8 cellular contexts compared by ENCODE assay signal in genomic region chr13:99968521-99969367, GRCh38. TPM values are rescaled to one million over a fixed set of nuclear protein-coding genes. Genes with fewer than 3 reads are reported as not detected.
DNase-seq lines count a peak whose midpoint lies in the region; ATAC-seq, FAIRE-seq and TF ChIP-seq lines count a peak whose summit lies in the region.

No MANE protein-coding gene starts in this region.

- H4K20me1 ChIP-seq in K562 (replicated peaks; ENCODE audit: control insufficient read depth, insufficient read depth, low read length) = no peaks in the 10 kb centered on the region

- intact Hi-C loops in K562 (cut with micrococcal nuclease) = no loop called here

- no peaks in the 10 kb centered on the region for H3K9me3 ChIP-seq in A549
- H3K9me3 ChIP-seq in K562 (replicated peaks; ENCODE audit: control insufficient read depth, insufficient read depth, low read depth, low read length) = no peaks in the 10 kb centered on the region
- no peaks in the 10 kb centered on the region for H3K9me3 ChIP-seq in mesodermal cell (ENCODE audit: control insufficient read depth, low read length)

- H3K9ac ChIP-seq in K562 (ENCODE audit: insufficient read depth in 1 of 2, low read depth in 2 of 2, low read length in 2 of 2) = peak overlapping the region; percentile 71 to 99; a peak in 3 of 4 replicates

- CTCF ChIA-PET in A549 (lab: Yijun Ruan, JAX) (interaction anchor here (1.0 to 1.1 kb wide), 2 partner anchors 13 to 60 kb away, joined by 3 to 4 read pairs; partner anchors contain the start of gene ZIC2), K562 (lab: Yijun Ruan, JAX; ENCODE audit: low intra/inter-chr PET ratio) (no interaction called here)

- no peaks in the 10 kb centered on the region for H3K9me1 ChIP-seq in K562 (ENCODE audit: control insufficient read depth, insufficient read depth, low read length)

- 0% methylated on average over 10 of the region's 73 CpGs for WGBS in A549 (ENCODE audit: missing lambda C conversion rate)
- WGBS in K562 (ENCODE audit: insufficient coverage, low coverage, missing lambda C conversion rate) = 95% methylated on average over 25 of the region's 73 CpGs
- WGBS in mesodermal cell (ENCODE audit: insufficient coverage in 2 of 2), 2 experiments = 2 to 5% methylated on average over 49 to 61 of the region's 73 CpGs

- TSS peak; percentile 32 for BruUV-seq in K562 (replicated peaks; lab: Mats Ljungman, UMichigan)

- ATAC-seq in A549 (peak; percentile 26 to 51), K562 (no peak)

- H3K4me1 ChIP-seq in A549 = peaks cover 13% of the 10 kb centered on the region; the same call in 2 of the 3 replicates
- peaks cover 0 to 40% of the 10 kb centered on the region in 2 experiments; a peak in 3 of 5 replicates for H3K4me1 ChIP-seq in K562 (replicated peaks in 1 of 2; ENCODE audit: control insufficient read depth in 2 of 2, insufficient read depth in 2 of 2, low read length in 2 of 2)
- H3K4me1 ChIP-seq in mesodermal cell (ENCODE audit: control insufficient read depth, insufficient read depth, low read length, poor library complexity, severe bottlenecking) = peaks cover 7% of the 10 kb centered on the region

- POLR2A ChIA-PET in A549 (lab: Yijun Ruan, JAX) = interaction anchor here (1.2 to 2.1 kb wide), 2 partner anchors 12 to 18 kb away, joined by 3 to 15 read pairs; partner anchors contain the start of gene ZIC2
- POLR2A ChIA-PET in K562 (lab: Yijun Ruan, JAX) = no interaction called here

- H3K4me3 ChIP-seq in A549 = peak overlapping the region; percentile 95
- 0 out of 2 replicates have a peak overlapping the region, but pooled peaks have one; percentile 4 for H3K4me3 ChIP-seq in HFF-Myc (replicated peaks; ENCODE audit: low read depth, low read length)
- H3K4me3 ChIP-seq in K562 = no peak overlapping the region; the same call in 1 of the 2 replicates
- peak overlapping the region; percentile 47 for H3K4me3 ChIP-seq in mesodermal cell (ENCODE audit: extremely low read depth, insufficient read depth, low read length, poor library complexity, severe bottlenecking)

- DNase-seq in A549 (ENCODE audit: low read depth in 1 of 2, low spot score in 1 of 2) (peak in 1 of 2 experiments; percentile 66), HFF-Myc (ENCODE audit: extremely low read depth, low read depth) (no peak), K562 (ENCODE audit: extremely low read depth in 1 of 4, low spot score in 3 of 4) (peak in 1 of 4 experiments; percentile 10), NOMO-1 treated with dmso at 0.1 percent for 144 hours (lab: John Stamatoyannopoulos, UW; ENCODE audit: unreplicated experiment) (no peak), NCI-H1694 (lab: John Stamatoyannopoulos, UW) (no peak), Ammon's horn (ENCODE audit: low spot score) (no peak), NCI-H2196 treated with DMSO at 0.1 percent for 48 hours (lab: John Stamatoyannopoulos, UW; ENCODE audit: unreplicated experiment) (no peak)

- H3K79me2 ChIP-seq in K562 (ENCODE audit: control insufficient read depth, insufficient read depth, low read length) = peaks cover 14% of the 10 kb centered on the region; the same call in 2 of the 3 replicates

- TF ChIP-seq CTCF in A549 (IDR thresholded peaks at IDR 0.05) (no peak), HFF-Myc (IDR thresholded peaks at IDR 0.05; ENCODE audit: low read depth, low read length, missing control alignments) (no peak), K562 (IDR thresholded peaks at IDR 0.05 in 2 of 3, conservative IDR thresholded peaks at IDR 0.05 in 1 of 3; ENCODE audit: insufficient read depth in 2 of 3, low read depth in 1 of 3, low read length in 3 of 3) (no peak)

- no peak overlapping the region for H2AFZ ChIP-seq in K562 (ENCODE audit: low read depth, low read length)

- TF ChIP-seq EP300 in A549 (IDR thresholded peaks at IDR 0.05) = no peak
- TF ChIP-seq EP300 in K562 (IDR thresholded peaks at IDR 0.05; ENCODE audit: low read length) = no peak

- FAIRE-seq in A549 (lab: Jason Lieb, UNC) (no peak), K562 (lab: Jason Lieb, UNC) (no peak)

- H3K4me2 ChIP-seq in A549 = peak overlapping the region; percentile 98
- H3K4me2 ChIP-seq in K562 (ENCODE audit: insufficient read depth, low read length) = peak overlapping the region; percentile 84

- TF ChIP-seq RAD21 in A549 (conservative IDR thresholded peaks at IDR 0.05 in 1 of 2, IDR thresholded peaks at IDR 0.05 in 1 of 2) (no peak), K562 (CRISPR knock-in tag; conservative IDR thresholded peaks at IDR 0.05 in 1 of 2, IDR thresholded peaks at IDR 0.05 in 1 of 2) (no peak)

- in situ Hi-C loops in K562 (cut with MboI) = no loop called here

- TF ChIP-seq POLR2A in A549 (IDR thresholded peaks at IDR 0.05; ENCODE audit: low read length) (peak; percentile 20; the same call in 1 of the 2 replicates), K562 (conservative IDR thresholded peaks at IDR 0.05) (no peak)

- peak overlapping the region; percentile 98 to 100 for H3K27ac ChIP-seq in A549
- no peak overlapping the region for H3K27ac ChIP-seq in K562 (ENCODE audit: extremely low read depth, low read depth, low read length)
- H3K27ac ChIP-seq in mesodermal cell (ENCODE audit: low read depth, low read length, severe bottlenecking) = peak overlapping the region; percentile 82

- H3K36me3 ChIP-seq in K562 (ENCODE audit: control insufficient read depth, insufficient read depth, low read length) (peaks cover 12% of the 10 kb centered on the region; the same call in 1 of the 3 replicates), mesodermal cell (ENCODE audit: control insufficient read depth, insufficient read depth, low read length) (no peaks in the 10 kb centered on the region)

- H3K27me3 ChIP-seq in K562 (ENCODE audit: control insufficient read depth in 2 of 2, insufficient read depth in 2 of 2, low read length in 2 of 2) = no peaks in the 10 kb centered on the region

TF ChIP-seq in A549, 52 proteins besides CTCF, POLR2A, EP300 and RAD21 (continues in another document):
- TF ChIP-seq JUN (IDR thresholded peaks at IDR 0.05) (peak; percentile 38 to 48; a peak in 1 of 5 replicates), PHF8 (IDR thresholded peaks at IDR 0.05; ENCODE audit: borderline replicate concordance, low read depth) (0 out of 2 replicates have a peak, but pooled peaks have one; percentile 20)

RNA-seq across cellular contexts. Expression of gene ZIC5, which starts 2.8 kb away (rescaled TPM):
- polyA plus RNA-seq in A549 (2011; rRNA removed) (2.8 and 3.0 TPM in 2 replicates), A549 (2017; fragmentation: RNase III; extraction: RNeasy Plus Mini Kit Qiagen cat#74134 plus additional on column Dnase treatment) (2.8 to 3.1 TPM (median 3.1 TPM) in 3 replicates), K562 (2011; rRNA removed) (0.76 and 0.92 TPM in 2 replicates), K562 (2014; fragmentation: Illumina TruSeq; extraction: Trizol) (1.3 and 1.8 TPM in 2 replicates), K562 (2014; fragmentation: Nextera tagmentation; extraction: Ambion mirVana) (under 1 TPM; 0.57 to 0.73 TPM), K562 (2014; rRNA removed) (0.89 and 1.4 TPM in 2 replicates)
- 1.3 and 1.6 TPM in 2 replicates for polyA plus RNA-seq in A549 (2012; cell fraction: cytosol; rRNA removed)
- polyA plus RNA-seq in A549 (2012; cell fraction: nucleus; rRNA removed) = 1.7 and 1.8 TPM in 2 replicates
- polyA minus RNA-seq in A549 (2011; rRNA and poly(A)+ RNA removed) = 1.9 and 2.4 TPM in 2 replicates
- 0.97 and 1.9 TPM in 2 replicates for total RNA-seq in K562 (2011; cell fraction: chromatin; rRNA removed; ENCODE audit: low replicate concordance)
- total RNA-seq in K562 (2011; cell fraction: nucleolus; rRNA removed) = 0.79 and 1.0 TPM in 2 replicates
- 1.2 and 1.6 TPM in 2 replicates for total RNA-seq in K562 (2011; cell fraction: nucleoplasm; rRNA removed)
- total RNA-seq in K562 (2014; rRNA removed) (1.1 and 1.3 TPM in 2 replicates), K562 (2014; rRNA removed; fragmentation: Illumina TruSeq; extraction: Trizol) (1.1 and 1.2 TPM in 2 replicates), K562 (2015; rRNA removed; fragmentation: Illumina TruSeq; extraction: Trizol) (1.3 and 1.5 TPM in 2 replicates), K562 (2021) (2.0 and 2.2 TPM in 2 replicates)
- polyA plus RNA-seq in K562 (2011; cell fraction: cytosol; rRNA removed) = 0.55 and 0.61 TPM in 2 replicates
- 1.2 and 1.7 TPM in 2 replicates for polyA plus RNA-seq in K562 (2011; cell fraction: nucleus; rRNA removed)
- 0.68 and 0.83 TPM in 2 replicates for polyA plus RNA-seq in K562 (2012)
- 0.53 and 0.66 TPM in 2 replicates for polyA minus RNA-seq in K562 (2011; rRNA and poly(A)+ RNA removed)
- polyA minus RNA-seq in K562 (2011; cell fraction: cytosol; rRNA and poly(A)+ RNA removed) = 0.91 and 1.2 TPM in 2 replicates
- 1.3 and 1.4 TPM in 2 replicates for polyA minus RNA-seq in K562 (2011; cell fraction: nucleus; rRNA and poly(A)+ RNA removed)
- polyA plus RNA-seq in mesodermal cell (2013, experiment 1 of 2) = 5.5 TPM
- polyA plus RNA-seq in mesodermal cell (2013, experiment 2 of 2) = 4.1 TPM

RNA-seq across cellular contexts. Expression of gene ZIC2, which starts 12.8 kb away (rescaled TPM):
- polyA plus RNA-seq in A549 (2011; rRNA removed) (2.1 and 3.0 TPM in 2 replicates), A549 (2017; fragmentation: RNase III; extraction: RNeasy Plus Mini Kit Qiagen cat#74134 plus additional on column Dnase treatment) (7.9 to 10.3 TPM (median 9.2 TPM) in 3 replicates), K562 (2011; rRNA removed) (1.8 and 2.2 TPM in 2 replicates), K562 (2014; fragmentation: Illumina TruSeq; extraction: Trizol) (6.5 and 7.3 TPM in 2 replicates), K562 (2014; fragmentation: Nextera tagmentation; extraction: Ambion mirVana) (1 to 10 TPM; 4.2 to 9.8 TPM), K562 (2014; rRNA removed) (4.6 and 6.3 TPM in 2 replicates)
- polyA plus RNA-seq in A549 (2012; cell fraction: cytosol; rRNA removed) = 3.6 and 5.0 TPM in 2 replicates
- polyA plus RNA-seq in A549 (2012; cell fraction: nucleus; rRNA removed) = 6.7 and 9.0 TPM in 2 replicates
- 2.6 and 4.0 TPM in 2 replicates for polyA minus RNA-seq in A549 (2011; rRNA and poly(A)+ RNA removed)
- total RNA-seq in K562 (2011; cell fraction: chromatin; rRNA removed; ENCODE audit: low replicate concordance) = 5.8 and 7.8 TPM in 2 replicates
- total RNA-seq in K562 (2011; cell fraction: nucleolus; rRNA removed) = 5.7 and 7.7 TPM in 2 replicates
- 4.1 and 7.0 TPM in 2 replicates for total RNA-seq in K562 (2011; cell fraction: nucleoplasm; rRNA removed)
- total RNA-seq in K562 (2014; rRNA removed) (3.7 and 6.1 TPM in 2 replicates), K562 (2014; rRNA removed; fragmentation: Illumina TruSeq; extraction: Trizol) (2.3 and 2.4 TPM in 2 replicates), K562 (2015; rRNA removed; fragmentation: Illumina TruSeq; extraction: Trizol) (3.7 and 4.5 TPM in 2 replicates), K562 (2021) (18.0 and 22.1 TPM in 2 replicates)
- 1.4 and 2.3 TPM in 2 replicates for polyA plus RNA-seq in K562 (2011; cell fraction: cytosol; rRNA removed)
- polyA plus RNA-seq in K562 (2011; cell fraction: nucleus; rRNA removed) = 6.9 and 9.9 TPM in 2 replicates
- polyA plus RNA-seq in K562 (2012) = 7.4 and 9.3 TPM in 2 replicates
- polyA minus RNA-seq in K562 (2011; rRNA and poly(A)+ RNA removed) = 1.5 and 2.4 TPM in 2 replicates
- 2.9 and 10.6 TPM in 2 replicates for polyA minus RNA-seq in K562 (2011; cell fraction: cytosol; rRNA and poly(A)+ RNA removed)
- polyA minus RNA-seq in K562 (2011; cell fraction: nucleus; rRNA and poly(A)+ RNA removed) = 7.3 and 9.6 TPM in 2 replicates
- 22.0 TPM for polyA plus RNA-seq in mesodermal cell (2013, experiment 1 of 2)
- 13.8 TPM for polyA plus RNA-seq in mesodermal cell (2013, experiment 2 of 2)

Comparison
In these comparisons a context has a peak if more than half of its experiments do, and no peak if none do; other contexts are left out.
1. Of the 35 proteins assayed by ChIP-seq in both K562 and A549: peak only in K562: none; only in A549: JUN, PHF8 and POLR2A; in both: none; in neither: 32.